In the genomic region with DNA sequence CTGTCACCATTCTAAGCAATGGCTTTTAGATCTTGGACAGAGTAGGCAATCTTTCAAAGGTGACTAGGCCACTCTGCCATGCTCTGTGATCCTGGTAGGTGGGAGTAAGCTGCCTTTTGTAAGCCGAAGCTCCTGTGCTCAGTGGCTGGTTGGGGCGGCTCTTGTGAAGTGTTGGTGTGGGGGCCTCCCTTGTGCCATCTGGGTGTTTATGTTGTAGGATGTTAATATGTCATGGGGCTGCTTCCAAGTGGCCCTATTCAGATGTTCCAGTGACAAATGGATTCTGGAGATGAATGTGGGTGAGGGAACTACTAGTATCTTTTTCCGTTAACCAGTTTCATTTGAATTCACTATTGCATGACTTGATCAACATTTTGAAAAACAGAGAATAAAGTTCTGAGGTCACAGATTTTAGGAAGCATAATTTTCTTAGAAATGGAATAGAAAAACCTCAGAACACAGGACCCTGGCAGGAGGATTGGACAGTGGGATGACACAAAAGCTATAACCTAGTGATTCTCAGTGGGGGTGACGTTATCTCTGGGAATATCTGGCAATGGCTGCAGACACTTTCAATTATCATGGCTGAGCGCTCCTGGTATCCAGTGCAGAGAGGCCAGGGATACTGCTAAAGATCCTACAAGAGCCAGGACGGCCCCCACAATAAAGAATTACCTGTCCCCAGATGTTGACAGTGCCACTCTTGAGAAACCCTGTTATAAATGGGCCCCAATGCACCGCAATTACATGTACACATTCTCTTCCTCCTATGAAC, we compare ENCODE assay signal across 24 cellular contexts.
DNase-seq lines count a peak whose midpoint lies in the region; ATAC-seq lines count a peak whose summit lies in the region.
"Had no signal": no experiment of that assay in that cellular context is flagged by ENCODE, and none has a peak within 500 bp of the region (broad histone marks: within the 10 kb centered on the region; RNA-seq: fewer than 3 reads in every experiment).

No MANE protein-coding gene starts in this region.

- peak; percentile 84 for ATAC-seq in activated naive CD8-positive, alpha-beta T cell treated with anti-CD3 and anti-CD28 coated beads, Interleukin-2, amount 50 U/mL, for 24 hours
- ATAC-seq: HCT116, pancreas had no signal

- H3K9me3 Mint-ChIP-seq in activated CD4-positive, alpha-beta T cell treated with anti-CD3 and anti-CD28 coated beads, Interleukin-2, amount 10 ng/mL, durations not matched to agents 7 days and 5 days: no peaks in the 10 kb centered on the region
- H3K9me3 Mint-ChIP-seq in activated naive CD8-positive, alpha-beta T cell treated with anti-CD3 and anti-CD28 coated beads, Interleukin-2, amount 50 U/mL, for 24 hours: no peaks in the 10 kb centered on the region
- H3K9me3 Mint-ChIP-seq: CD4-positive, CD25-positive, alpha-beta regulatory T cell; neural crest cell had no signal

- H3K36me3 Mint-ChIP-seq in activated CD4-positive, alpha-beta T cell treated with anti-CD3 and anti-CD28 coated beads, Interleukin-2, amount 10 ng/mL, durations not matched to agents 7 days and 5 days (ENCODE audit: low read depth): no peaks in the 10 kb centered on the region
- H3K36me3 Mint-ChIP-seq in activated naive CD8-positive, alpha-beta T cell treated with anti-CD3 and anti-CD28 coated beads, Interleukin-2, amount 50 U/mL, for 24 hours (ENCODE audit: low read depth): no peaks in the 10 kb centered on the region
- H3K36me3 Mint-ChIP-seq: CD4-positive, CD25-positive, alpha-beta regulatory T cell had no signal

- POLR2A ChIA-PET in activated CD4-positive, alpha-beta T cell treated with anti-CD3 and anti-CD28 coated beads, Interleukin-2, amount 10 ng/mL, durations not matched to agents 7 days and 5 days (lab: Charles Lee): no interaction called here

- no peak overlapping the region for H3K27ac Mint-ChIP-seq in activated CD4-positive, alpha-beta T cell treated with anti-CD3 and anti-CD28 coated beads, Interleukin-2, amount 10 ng/mL, durations not matched to agents 7 days and 5 days
- peak overlapping the region; percentile 8 for H3K27ac Mint-ChIP-seq in activated naive CD8-positive, alpha-beta T cell treated with anti-CD3 and anti-CD28 coated beads, Interleukin-2, amount 50 U/mL, for 24 hours

- CTCF ChIA-PET in activated CD4-positive, alpha-beta T cell treated with anti-CD3 and anti-CD28 coated beads, Interleukin-2, amount 10 ng/mL, durations not matched to agents 7 days and 5 days (lab: Charles Lee): no interaction called here

- H3K27me3 Mint-ChIP-seq in activated CD4-positive, alpha-beta T cell treated with anti-CD3 and anti-CD28 coated beads, Interleukin-2, amount 10 ng/mL, durations not matched to agents 7 days and 5 days: peaks cover 2% of the 10 kb centered on the region
- peaks cover 7% of the 10 kb centered on the region for H3K27me3 Mint-ChIP-seq in activated naive CD8-positive, alpha-beta T cell treated with anti-CD3 and anti-CD28 coated beads, Interleukin-2, amount 50 U/mL, for 24 hours

- H3K4me1 Mint-ChIP-seq in activated CD4-positive, alpha-beta T cell treated with anti-CD3 and anti-CD28 coated beads, Interleukin-2, amount 10 ng/mL, durations not matched to agents 7 days and 5 days: peaks cover 3% of the 10 kb centered on the region
- peaks cover 39% of the 10 kb centered on the region for H3K4me1 Mint-ChIP-seq in activated naive CD8-positive, alpha-beta T cell treated with anti-CD3 and anti-CD28 coated beads, Interleukin-2, amount 50 U/mL, for 24 hours

- H3K4me3 Mint-ChIP-seq in activated CD4-positive, alpha-beta T cell treated with anti-CD3 and anti-CD28 coated beads, Interleukin-2, amount 10 ng/mL, durations not matched to agents 7 days and 5 days: no peak overlapping the region
- H3K4me3 Mint-ChIP-seq in activated naive CD8-positive, alpha-beta T cell treated with anti-CD3 and anti-CD28 coated beads, Interleukin-2, amount 50 U/mL, for 24 hours: no peak overlapping the region
- H3K4me3 Mint-ChIP-seq: CD4-positive, CD25-positive, alpha-beta regulatory T cell; neural crest cell had no signal

- peak; percentile 56 for DNase-seq in activated CD4-positive, alpha-beta T cell treated with anti-CD3 and anti-CD28 coated beads for 48 hours
- no peak for DNase-seq in activated CD4-positive, alpha-beta T cell treated with anti-CD3 and anti-CD28 coated beads, Interleukin-2, amount 10 ng/mL, durations not matched to agents 7 days and 5 days
- DNase-seq in stimulated activated CD4-positive, alpha-beta T cell treated with anti-CD3 and anti-CD28 coated beads, Interleukin-12 subunit alpha, Interleukin-12 subunit beta, amount 100 ng/mL, for 48 hours (ENCODE audit: low read depth in 2 of 3, low spot score in 1 of 3): peak in 2 of 3 donors; percentile 16 to 19
- no peak for DNase-seq in stimulated activated CD4-positive, alpha-beta T cell treated with anti-CD3 and anti-CD28 coated beads, Interleukin-4, amount 100 ng/mL, for 4 hours
- peak; percentile 42 for DNase-seq in activated naive CD8-positive, alpha-beta T cell treated with anti-CD3 and anti-CD28 coated beads, Interleukin-2, amount 50 U/mL, for 24 hours
- peak; percentile 28 for DNase-seq in stimulated activated CD8-positive, alpha-beta memory T cell treated with anti-CD3 and anti-CD28 coated beads, Interleukin-4, amount 100 ng/mL, for 48 hours
- DNase-seq in COLO668 (lab: John Stamatoyannopoulos, UW; ENCODE audit: unreplicated experiment) (no peak), NCI-H1092 (lab: John Stamatoyannopoulos, UW) (no peak)
- DNase-seq: activated CD4-positive, CD25-positive, alpha-beta regulatory T cell; CD4-positive, CD25-positive, alpha-beta regulatory T cell; DND-41; effector memory CD4-positive, alpha-beta T cell; left ventricle myocardium inferior; mesendoderm; MG63; NCI-H1105 treated with DMSO at 0.1 percent for 48 hours; NCI-H1930; NCI-H2171 treated with DMSO at 0.1 percent for 48 hours; NCI-H510A treated with DMSO at 0.1 percent for 48 hours; OCI-M1; pancreas; stomach had no signal

Comparison
In these comparisons a context has a peak if more than half of its experiments do, and no peak if none do; other contexts are left out.
1. DNase-seq: peak in activated CD4-positive, alpha-beta T cell treated with anti-CD3 and anti-CD28 coated beads for 48 hours (single experiment), stimulated activated CD4-positive, alpha-beta T cell treated with anti-CD3 and anti-CD28 coated beads, Interleukin-12 subunit alpha, Interleukin-12 subunit beta, amount 100 ng/mL, for 48 hours (2 of 3), activated naive CD8-positive, alpha-beta T cell treated with anti-CD3 and anti-CD28 coated beads, Interleukin-2, amount 50 U/mL, for 24 hours (single experiment) and stimulated activated CD8-positive, alpha-beta memory T cell treated with anti-CD3 and anti-CD28 coated beads, Interleukin-4, amount 100 ng/mL, for 48 hours (single experiment); none in activated CD4-positive, alpha-beta T cell treated with anti-CD3 and anti-CD28 coated beads, Interleukin-2, amount 10 ng/mL, durations not matched to agents 7 days and 5 days (single experiment), stimulated activated CD4-positive, alpha-beta T cell treated with anti-CD3 and anti-CD28 coated beads, Interleukin-4, amount 100 ng/mL, for 4 hours (0 of 2), COLO668 (single experiment) and NCI-H1092 (single experiment).